Comparison of ENCODE assay signal across 10 cellular contexts in the genomic region with DNA sequence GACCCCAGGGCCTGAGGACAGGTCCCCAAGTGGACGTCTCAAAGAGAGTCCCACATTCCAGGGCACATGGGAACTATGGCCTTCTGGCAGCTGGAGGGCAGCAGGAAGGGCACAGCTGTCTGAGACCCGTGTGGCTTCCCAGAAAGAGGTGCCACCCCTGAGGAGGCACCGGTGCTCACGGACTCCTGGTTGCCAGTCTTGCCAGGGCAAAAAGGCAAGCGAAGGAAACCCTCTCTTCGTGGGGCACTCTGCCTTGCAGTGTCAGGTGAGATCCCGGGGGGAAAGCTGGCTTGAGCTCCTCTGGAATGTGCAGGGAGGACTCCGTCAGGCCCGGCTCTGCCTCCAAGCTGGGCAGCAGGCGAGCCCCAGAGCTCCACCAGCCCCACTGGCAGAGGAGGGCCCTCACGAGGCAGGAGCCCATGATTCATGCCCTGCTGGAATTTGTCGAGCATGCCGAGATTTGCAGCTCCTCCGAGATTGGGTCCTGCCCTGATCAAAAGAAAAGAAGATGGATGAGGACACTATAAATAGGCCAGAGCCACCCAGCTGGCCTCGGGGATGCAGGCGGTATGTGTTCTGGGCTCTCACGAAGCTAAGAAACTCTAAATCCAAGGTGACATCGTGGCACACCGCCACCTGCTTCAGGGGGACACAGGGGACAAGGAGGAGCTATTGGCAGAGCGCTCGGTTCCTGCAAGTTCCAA. TPM values are rescaled to one million over a fixed set of nuclear protein-coding genes. Genes with fewer than 3 reads are reported as not detected.
A peak's percentile ranks its signal among the peaks of the same experiment; 100 is the strongest.
DNase-seq lines count a peak whose midpoint lies in the region; ATAC-seq and TF ChIP-seq lines count a peak whose summit lies in the region.
"Had no signal": no experiment of that assay in that cellular context is flagged by ENCODE, and none has a peak within 500 bp of the region (broad histone marks: within the 10 kb centered on the region; RNA-seq: fewer than 3 reads in every experiment).

No MANE protein-coding gene starts in this region.

- H3K27ac ChIP-seq in breast epithelium (peak overlapping the region; percentile 77 to 88), smooth muscle cell (ENCODE audit: low read depth) (peak overlapping the region; percentile 92)

- no peaks in the 10 kb centered on the region for H3K9me3 ChIP-seq in breast epithelium
- no peaks in the 10 kb centered on the region for H3K9me3 ChIP-seq in smooth muscle cell (replicated peaks; ENCODE audit: low read depth)

- H3K9ac ChIP-seq in smooth muscle cell (ENCODE audit: low read depth) = peak overlapping the region; percentile 67

- H3K27me3 ChIP-seq in H7 (ENCODE audit: control insufficient read depth, insufficient read depth, low read length) = no peaks in the 10 kb centered on the region
- H3K27me3 ChIP-seq in breast epithelium = no peaks in the 10 kb centered on the region
- no peaks in the 10 kb centered on the region for H3K27me3 ChIP-seq in kidney epithelial cell (ENCODE audit: control insufficient read depth, insufficient read depth, low read length)
- H3K27me3 ChIP-seq in smooth muscle cell (ENCODE audit: low read depth) = no peaks in the 10 kb centered on the region

- H3F3A ChIP-seq in smooth muscle cell (ENCODE audit: low read depth) = peaks cover 27% of the 10 kb centered on the region

- intact Hi-C loops in breast epithelium (cut with DNase I; ENCODE audit: low total_unique reads) = no loop called here

- ATAC-seq in GM21529 (IDR thresholded peaks at IDR 0.05; ENCODE audit: unreplicated experiment) (no peak), GM18873 (IDR thresholded peaks at IDR 0.05; ENCODE audit: low FRiP score, unreplicated experiment) (no peak), HG03045 (IDR thresholded peaks at IDR 0.05; ENCODE audit: unreplicated experiment) (no peak)

- peak; percentile 81 for DNase-seq in H7
- DNase-seq in breast epithelium (ENCODE audit: low spot score in 2 of 2) = peak in 1 of 2 donors; percentile 59
- DNase-seq in kidney epithelial cell (ENCODE audit: low read depth) = peak; percentile 72
- DNase-seq in smooth muscle cell (lab: John Stamatoyannopoulos, UW; ENCODE audit: unreplicated experiment) = no peak
- no peak for DNase-seq in T-helper 2 cell
- DNase-seq: NCI-H146, small intestine had no signal

- H3K36me3 ChIP-seq in H7 (replicated peaks; ENCODE audit: control insufficient read depth, insufficient read depth, low read length) = no peaks in the 10 kb centered on the region
- H3K36me3 ChIP-seq in breast epithelium = no peaks in the 10 kb centered on the region
- no peaks in the 10 kb centered on the region for H3K36me3 ChIP-seq in kidney epithelial cell (ENCODE audit: control insufficient read depth, insufficient read depth, low read length)
- H3K36me3 ChIP-seq in smooth muscle cell (ENCODE audit: low read depth) = no peaks in the 10 kb centered on the region

- peaks cover 4% of the 10 kb centered on the region for H4K20me1 ChIP-seq in smooth muscle cell (ENCODE audit: low read depth)

- peak overlapping the region; percentile 66 for H3K4me2 ChIP-seq in smooth muscle cell

- peaks cover 8 to 10% of the 10 kb centered on the region in 2 donors for H3K4me1 ChIP-seq in breast epithelium
- peaks cover 14% of the 10 kb centered on the region for H3K4me1 ChIP-seq in smooth muscle cell (ENCODE audit: low read depth)

- WGBS in smooth muscle cell (ENCODE audit: low lambda C conversion rate) = 51% methylated on average over 21 of the region's 21 CpGs

- no peak for TF ChIP-seq POLR2A in breast epithelium (IDR thresholded peaks at IDR 0.05)

- no peaks in the 10 kb centered on the region for H3K79me2 ChIP-seq in smooth muscle cell (ENCODE audit: low read depth)

- H3K4me3 ChIP-seq in H7 (ENCODE audit: insufficient read depth, low read depth, low read length) (no peak overlapping the region), breast epithelium (no peak overlapping the region), kidney epithelial cell (ENCODE audit: low read depth, low read length) (no peak overlapping the region), smooth muscle cell (no peak overlapping the region)

- TF ChIP-seq CTCF in breast epithelium (IDR thresholded peaks at IDR 0.05) (no peak), kidney epithelial cell (IDR thresholded peaks at IDR 0.05; ENCODE audit: insufficient read depth, low read length, poor library complexity, severe bottlenecking) (no peak), smooth muscle cell (IDR thresholded peaks at IDR 0.05; ENCODE audit: borderline replicate concordance, insufficient read depth, poor library complexity, severe bottlenecking) (no peak)

- H2AFZ ChIP-seq in smooth muscle cell (ENCODE audit: low read depth) = no peak overlapping the region

RNA-seq across cellular contexts. Expression of gene CELSR1, which starts 9.9 kb away (rescaled TPM):
- total RNA-seq in H7 (2014; rRNA removed; shearing (Covaris generic)) = 5.3 and 7.8 TPM in 2 replicates
- total RNA-seq in breast epithelium (10 to 100 TPM in 2 of 3 donors, under 1 TPM in 1; 0.96 to 36.7 (median 21.2) TPM), kidney epithelial cell (180 and 210 TPM in 2 replicates), smooth muscle cell (15.2 and 17.6 TPM in 2 replicates)
- polyA plus RNA-seq in smooth muscle cell = 3.6 and 12.3 TPM in 2 replicates

Comparison
In these comparisons a context has a peak if more than half of its experiments do, and no peak if none do; other contexts are left out.
1. DNase-seq: peak in H7 (single experiment) and kidney epithelial cell (single experiment); none in smooth muscle cell (single experiment) and T-helper 2 cell (0 of 5).